ENCODE assay signal across 16 cellular contexts in genomic region chr6:151385177-151385576, GRCh38. TPM values are rescaled to one million over a fixed set of nuclear protein-coding genes. Genes with fewer than 3 reads are reported as not detected.
A peak's percentile ranks its signal among the peaks of the same experiment; 100 is the strongest.
DNase-seq lines count a peak whose midpoint lies in the region; ATAC-seq, FAIRE-seq and TF ChIP-seq lines count a peak whose summit lies in the region.
"Had no signal": no experiment of that assay in that cellular context is flagged by ENCODE, and none has a peak within 500 bp of the region (broad histone marks: within the 10 kb centered on the region; RNA-seq: fewer than 3 reads in every experiment).

No MANE protein-coding gene starts in this region.

- H3K4me3 ChIP-seq in liver (ENCODE audit: low read depth in 1 of 3, low read length in 3 of 3) (no peak overlapping the region), HepG2 (replicated peaks in 1 of 3; ENCODE audit: insufficient read depth in 1 of 3, low read depth in 2 of 3, low read length in 3 of 3) (no peak overlapping the region), OCI-LY7 (ENCODE audit: low read depth, low read length, poor library complexity, severe bottlenecking) (no peak overlapping the region)
- H3K4me3 ChIP-seq: breast epithelium, gastrocnemius medialis, upper lobe of left lung had no signal

- H3K27ac ChIP-seq in liver (ENCODE audit: low read depth in 1 of 2, low read length in 2 of 2) (peak overlapping the region; percentile 0 to 23), HepG2 (ENCODE audit: extremely low read length, insufficient read depth, low read length) (no peak overlapping the region), OCI-LY7 (ENCODE audit: low read depth, low read length, poor library complexity, severe bottlenecking) (no peak overlapping the region)
- H3K27ac ChIP-seq: breast epithelium, gastrocnemius medialis, upper lobe of left lung, VCaP had no signal

- H3K79me2 ChIP-seq in HepG2 (ENCODE audit: insufficient read depth, low read length) (peaks cover 76% of the 10 kb centered on the region), OCI-LY7 (ENCODE audit: insufficient read depth, low read depth, low read length) (peaks cover 83% of the 10 kb centered on the region)

- TF ChIP-seq CTCF in liver (IDR thresholded peaks at IDR 0.05; ENCODE audit: low read depth, low read length, missing input control) (no peak), HepG2 (CRISPR knock-in tag; IDR thresholded peaks at IDR 0.05) (no peak), OCI-LY7 (conservative IDR thresholded peaks at IDR 0.05; ENCODE audit: low read length) (no peak)

- H3K27me3 ChIP-seq in liver (ENCODE audit: control insufficient read depth in 4 of 4, insufficient read depth in 4 of 4, low read length in 3 of 4) (no peaks in the 10 kb centered on the region), HepG2 (ENCODE audit: control insufficient read depth in 1 of 2, insufficient read depth in 2 of 2, low read length in 2 of 2) (no peaks in the 10 kb centered on the region; a peak in 1 of 5 replicates)
- H3K27me3 ChIP-seq: breast epithelium, gastrocnemius medialis, upper lobe of left lung had no signal

- H3K9me3 ChIP-seq in liver (ENCODE audit: control insufficient read depth in 4 of 4, low read length in 3 of 4), result no peaks in the 10 kb centered on the region
- no peaks in the 10 kb centered on the region for H3K9me3 ChIP-seq in HepG2 (ENCODE audit: low read length)
- no peaks in the 10 kb centered on the region for H3K9me3 ChIP-seq in OCI-LY7 (ENCODE audit: low read length)
- H3K9me3 ChIP-seq: breast epithelium, gastrocnemius medialis, upper lobe of left lung had no signal

- ATAC-seq in HepG2 (no peak), GM21423 (IDR thresholded peaks at IDR 0.05; ENCODE audit: unreplicated experiment) (no peak), HG03097 (IDR thresholded peaks at IDR 0.05; ENCODE audit: low FRiP score, unreplicated experiment) (no peak), GM21576 (IDR thresholded peaks at IDR 0.05; ENCODE audit: unreplicated experiment) (no peak)
- ATAC-seq in activated naive CD8-positive, alpha-beta T cell treated with anti-CD3 and anti-CD28 coated beads, Interleukin-2, amount 50 U/mL, for 24 hours, result no peak
- ATAC-seq: gastrocnemius medialis had no signal

- no peak for FAIRE-seq in HepG2 (lab: Jason Lieb, UNC)
- FAIRE-seq: keratinocyte had no signal

- H3K4me3 Mint-ChIP-seq in activated naive CD8-positive, alpha-beta T cell treated with anti-CD3 and anti-CD28 coated beads, Interleukin-2, amount 50 U/mL, for 24 hours, result peak overlapping the region; percentile 27

- H3K4me1 ChIP-seq in liver (ENCODE audit: control insufficient read depth in 4 of 4, insufficient read depth in 4 of 4, low read length in 3 of 4) (peaks cover 0 to 19% (median 13%) of the 10 kb centered on the region in 4 donors), HepG2 (ENCODE audit: insufficient read depth, low read length) (peaks cover 27% of the 10 kb centered on the region), OCI-LY7 (ENCODE audit: insufficient read depth, low read length, poor library complexity, severe bottlenecking) (peaks cover 41% of the 10 kb centered on the region)
- H3K4me1 ChIP-seq: breast epithelium had no signal

- WGBS in liver, result 20% methylated on average over 1 of the region's 1 CpG
- 93% methylated on average over 1 of the region's 1 CpG for WGBS in HepG2 (ENCODE audit: low lambda C conversion rate)

- no peak for TF ChIP-seq EP300 in HepG2 (IDR thresholded peaks at IDR 0.05; ENCODE audit: low read depth in 2 of 2, low read length in 2 of 2)
- TF ChIP-seq EP300 in HepG2 (CRISPR knock-in tag; IDR thresholded peaks at IDR 0.05; ENCODE audit: borderline replicate concordance), result no peak

- DNase-seq in HepG2 (ENCODE audit: low spot score), result no peak
- DNase-seq in OCI-LY7 (ENCODE audit: low spot score), result no peak
- no peak for DNase-seq in activated naive CD8-positive, alpha-beta T cell treated with anti-CD3 and anti-CD28 coated beads, Interleukin-2, amount 50 U/mL, for 24 hours
- no peak for DNase-seq in inferior parietal cortex (ENCODE audit: extremely low spot score)
- DNase-seq: DMS 273 treated with DMSO at 0.1 percent for 48 hours, gastrocnemius medialis, Kasumi-1, NCI-H2081 treated with DMSO at 0.1 percent for 48 hours, upper lobe of left lung had no signal

- H3K9ac ChIP-seq in liver (ENCODE audit: low read depth in 1 of 2, low read length in 2 of 2), result peak overlapping the region in 1 of 2 donors; percentile 42
- no peak overlapping the region for H3K9ac ChIP-seq in HepG2 (ENCODE audit: insufficient read depth, low read depth, low read length)

- no peak for TF ChIP-seq POLR2A in HepG2 (IDR thresholded peaks at IDR 0.05; ENCODE audit: insufficient read depth in 1 of 2, low read depth in 2 of 2, low read length in 2 of 2)

- H3K9me3 Mint-ChIP-seq in activated naive CD8-positive, alpha-beta T cell treated with anti-CD3 and anti-CD28 coated beads, Interleukin-2, amount 50 U/mL, for 24 hours, result no peaks in the 10 kb centered on the region

- peaks cover 14% of the 10 kb centered on the region for H3K36me3 Mint-ChIP-seq in activated naive CD8-positive, alpha-beta T cell treated with anti-CD3 and anti-CD28 coated beads, Interleukin-2, amount 50 U/mL, for 24 hours (ENCODE audit: low read depth)

- POLR2A ChIA-PET in HepG2 (lab: Yijun Ruan, JAX) (no interaction called here), OCI-LY7 (lab: Charles Lee) (interaction anchor here (0.6 to 1.3 kb wide), 4 partner anchors 10 to 67 kb away, joined by 3 read pairs; partner anchors contain the start of gene RMND1)

- CTCF ChIA-PET in HepG2 (lab: Yijun Ruan, JAX; ENCODE audit: low intra/inter-chr PET ratio, low total read pairs) (no interaction called here), OCI-LY7 (lab: Charles Lee; ENCODE audit: unreplicated experiment) (no interaction called here)

- H3K36me3 ChIP-seq in liver (ENCODE audit: control insufficient read depth in 4 of 4, insufficient read depth in 3 of 4, low read depth in 1 of 4, low read length in 3 of 4) (peaks cover 0 to 3% (median 0%) of the 10 kb centered on the region in 4 donors), HepG2 (replicated peaks in 1 of 2; ENCODE audit: control insufficient read depth in 1 of 2, insufficient read depth in 2 of 2, low read length in 2 of 2) (peaks cover 0 to 1% of the 10 kb centered on the region in 2 experiments; a peak in 1 of 5 replicates), OCI-LY7 (ENCODE audit: insufficient read depth, low read length) (peaks cover 45% of the 10 kb centered on the region)
- H3K36me3 ChIP-seq: breast epithelium, gastrocnemius medialis had no signal

- no peaks in the 10 kb centered on the region for H3K27me3 Mint-ChIP-seq in activated naive CD8-positive, alpha-beta T cell treated with anti-CD3 and anti-CD28 coated beads, Interleukin-2, amount 50 U/mL, for 24 hours

- in situ Hi-C loops in HepG2 (cut with HindIII; ENCODE audit: extremely low pct_ligation_motif_present, low pct_unique_long_range_greater_than_20kb), result no loop called here

- H2AFZ ChIP-seq in HepG2 (ENCODE audit: low read length), result no peak overlapping the region
- H2AFZ ChIP-seq in OCI-LY7 (ENCODE audit: low read length), result no peak overlapping the region

- no peaks in the 10 kb centered on the region for H3K9me2 ChIP-seq in OCI-LY7 (ENCODE audit: insufficient read depth, low read length)

- intact Hi-C loops in HepG2 (cut with micrococcal nuclease; ENCODE audit: unreplicated experiment), result no loop called here
- intact Hi-C loops in OCI-LY7 (cut with micrococcal nuclease; ENCODE audit: unreplicated experiment), result no loop called here

- BruUV-seq in HepG2 (replicated peaks; lab: Mats Ljungman, UMichigan) (no TSS peak), OCI-LY7 (replicated peaks; lab: Mats Ljungman, UMichigan) (no TSS peak)

- no peak overlapping the region for H3K4me2 ChIP-seq in HepG2 (ENCODE audit: low read depth, low read length)
- H3K4me2 ChIP-seq in OCI-LY7 (ENCODE audit: low read length), result peak overlapping the region; percentile 40; the same call in 1 of the 2 replicates

- TF ChIP-seq RAD21 in liver (IDR thresholded peaks at IDR 0.05) (no peak), HepG2 (CRISPR knock-in tag; IDR thresholded peaks at IDR 0.05) (no peak)

- peak overlapping the region; percentile 71 for H3K27ac Mint-ChIP-seq in activated naive CD8-positive, alpha-beta T cell treated with anti-CD3 and anti-CD28 coated beads, Interleukin-2, amount 50 U/mL, for 24 hours

- no peaks in the 10 kb centered on the region for H4K20me1 ChIP-seq in HepG2 (ENCODE audit: insufficient read depth, low read length)
- no peaks in the 10 kb centered on the region for H4K20me1 ChIP-seq in OCI-LY7 (ENCODE audit: insufficient read depth, low read length)

- H3K4me1 Mint-ChIP-seq in activated naive CD8-positive, alpha-beta T cell treated with anti-CD3 and anti-CD28 coated beads, Interleukin-2, amount 50 U/mL, for 24 hours, result peaks cover 60% of the 10 kb centered on the region

TF ChIP-seq in liver, 16 proteins besides CTCF, POLR2A, EP300 and RAD21 (continues in another document):
- TF ChIP-seq YY1 (IDR thresholded peaks at IDR 0.05), result no peak

TF ChIP-seq in HepG2, 621 proteins besides CTCF, POLR2A, EP300 and RAD21 (continues in another document):
- no peak for TF ChIP-seq HNRNPLL (IDR thresholded peaks at IDR 0.05; ENCODE audit: low read depth, low read length, poor library complexity, severe bottlenecking)

RNA-seq across cellular contexts. Expression of gene ZBTB2, which starts 6.2 kb away (rescaled TPM):
- 1 to 10 TPM; 2.5 to 4.2 TPM for total RNA-seq in liver
- 1 to 10 TPM; 2.9 to 3.2 TPM for polyA plus RNA-seq in liver
- total RNA-seq in HepG2 (2016; rRNA removed; fragmentation: Illumina TruSeq; extraction: Trizol), result 22.8 and 31.7 TPM in 2 replicates
- total RNA-seq in HepG2 (2016; cell fraction: cytosol; rRNA removed; fragmentation: Illumina TruSeq; extraction: Trizol; ENCODE audit: low read depth), result 5.4 and 6.1 TPM in 2 replicates
- total RNA-seq in HepG2 (2016; cell fraction: insoluble cytoplasmic fraction; rRNA removed; fragmentation: Illumina TruSeq; extraction: Trizol), result 21.6 and 29.6 TPM in 2 replicates
- total RNA-seq in HepG2 (2016; cell fraction: membrane; rRNA removed; fragmentation: Illumina TruSeq; extraction: Trizol), result 27.6 and 30.8 TPM in 2 replicates
- total RNA-seq in HepG2 (2016; cell fraction: nucleus; rRNA removed; fragmentation: Illumina TruSeq; extraction: Trizol), result 14.1 and 16.0 TPM in 2 replicates
- 14.6 and 15.4 TPM in 2 replicates for polyA plus RNA-seq in HepG2 (2011; rRNA removed)
- 11.6 and 14.4 TPM in 2 replicates for polyA plus RNA-seq in HepG2 (2011; cell fraction: cytosol; rRNA removed)
- 6.0 TPM in 2 replicates for polyA plus RNA-seq in HepG2 (2011; cell fraction: nucleus; rRNA removed)
- polyA plus RNA-seq in HepG2 (2012), result 11.5 and 17.2 TPM in 2 replicates
- 7.3 and 8.3 TPM in 2 replicates for polyA plus RNA-seq in HepG2 (2016; cell fraction: cytosol; fragmentation: Illumina TruSeq; extraction: Trizol; ENCODE audit: low read depth)
- 41.7 and 43.1 TPM in 2 replicates for polyA plus RNA-seq in HepG2 (2016; cell fraction: insoluble cytoplasmic fraction; fragmentation: Illumina TruSeq; extraction: Trizol; ENCODE audit: low read depth)
- polyA plus RNA-seq in HepG2 (2016; cell fraction: membrane; fragmentation: Illumina TruSeq; extraction: Trizol; ENCODE audit: low read depth), result 28.7 and 33.3 TPM in 2 replicates
- polyA plus RNA-seq in HepG2 (2016; cell fraction: nucleus; fragmentation: Illumina TruSeq; extraction: Trizol; ENCODE audit: insufficient read depth, low read depth), result 22.9 and 24.0 TPM in 2 replicates
- 23.7 and 29.2 TPM in 2 replicates for polyA minus RNA-seq in HepG2 (2011; rRNA and poly(A)+ RNA removed; ENCODE audit: low replicate concordance)
- 9.8 and 10.0 TPM in 2 replicates for polyA minus RNA-seq in HepG2 (2011; cell fraction: cytosol; rRNA and poly(A)+ RNA removed)
- polyA minus RNA-seq in HepG2 (2011; cell fraction: nucleus; rRNA and poly(A)+ RNA removed), result 6.3 and 6.7 TPM in 2 replicates
- 16.4 and 17.0 TPM in 2 replicates for total RNA-seq in OCI-LY7 (2014; rRNA removed; shearing (Covaris generic))
- 17.0 and 18.4 TPM in 2 replicates for total RNA-seq in OCI-LY7 (2022)

Comparison
In these comparisons a context has a peak if more than half of its experiments do, and no peak if none do; other contexts are left out.
1. H3K27ac ChIP-seq: peak in liver (2 of 2); none in HepG2 (single experiment) and OCI-LY7 (single experiment).